Comparison of ENCODE assay signal across 28 cellular contexts in the genomic region with DNA sequence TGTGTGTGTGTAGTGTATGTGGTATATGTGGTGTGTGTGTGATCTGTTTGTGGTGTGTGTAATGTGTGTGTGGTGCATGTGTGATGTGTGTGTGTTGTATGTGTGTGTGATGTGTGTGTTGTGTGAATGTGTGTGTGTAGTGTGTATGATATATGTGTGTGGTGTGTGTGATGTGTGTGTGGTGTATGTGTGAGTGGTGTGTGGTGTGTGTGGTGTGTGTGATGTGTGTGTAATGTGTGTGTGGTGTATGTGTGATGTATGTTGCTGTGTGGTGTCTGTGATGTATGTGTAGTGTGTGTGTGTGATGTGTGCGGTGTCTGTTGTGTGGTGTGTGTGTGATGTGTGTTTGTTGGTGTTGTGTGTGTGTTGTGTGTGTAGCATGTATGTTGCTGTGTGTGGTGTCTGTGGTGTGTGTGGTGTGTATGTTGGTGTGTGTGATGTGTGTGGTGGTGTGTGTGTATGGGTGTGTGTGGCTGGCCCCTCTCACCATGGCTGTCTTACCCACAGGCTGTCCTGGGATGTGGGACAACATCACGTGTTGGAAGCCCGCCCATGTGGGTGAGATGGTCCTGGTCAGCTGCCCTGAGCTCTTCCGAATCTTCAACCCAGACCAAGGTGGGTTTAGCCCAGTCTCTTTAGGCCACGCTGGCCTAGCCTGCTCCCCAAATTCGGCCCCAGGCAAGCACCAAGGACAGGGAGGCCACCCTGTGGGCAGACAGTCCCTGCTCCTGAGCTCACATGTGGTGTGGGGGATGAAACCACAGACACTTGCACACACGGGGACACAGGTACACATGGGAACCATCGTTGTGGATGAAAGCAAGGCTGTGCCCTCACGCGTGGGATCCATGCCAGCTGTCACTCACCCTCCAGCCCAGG. TPM values are rescaled to one million over a fixed set of nuclear protein-coding genes. Genes with fewer than 3 reads are reported as not detected.
"Had no signal": no experiment of that assay in that cellular context is flagged by ENCODE, and none has a peak within 500 bp of the region (broad histone marks: within the 10 kb centered on the region; RNA-seq: fewer than 3 reads in every experiment).

No MANE protein-coding gene starts in this region.

- H3K27me3 ChIP-seq: body of pancreas, colonic mucosa, vagina had no signal

- H3K4me1 ChIP-seq: body of pancreas, colonic mucosa, foreskin keratinocyte, psoas muscle, tibial artery had no signal

- H3K4me3 Mint-ChIP-seq: activated naive CD8-positive, alpha-beta T cell treated with anti-CD3 and anti-CD28 coated beads for 36 hours; activated T-helper 1 cell treated with anti-CD3 and anti-CD28 coated beads, Interleukin-12 subunit alpha, Interleukin-12 subunit beta, Interleukin-2, Interleukin-4 antibody, amounts not matched to agents 30 ng/mL and 10 ng/mL and 1 ng/mL, durations not matched to agents 14 hours and 24 hours and 36 hours; endodermal cell; memory B cell; naive B cell; neural crest cell had no signal

- H3K9me3 ChIP-seq: body of pancreas, colonic mucosa, left lung, mucosa of descending colon, psoas muscle, tibial artery, vagina had no signal

- ATAC-seq: body of pancreas; foreskin keratinocyte; left lung; mucosa of descending colon; psoas muscle; right cardiac atrium; stimulated activated naive CD8-positive, alpha-beta T cell treated with anti-CD3 and anti-CD28 coated beads, Interleukin-15, Interleukin-2, amounts not matched to agents 100 U/mL and 50 U/mL, for 24 hours had no signal

- H3K9me3 Mint-ChIP-seq: activated naive CD8-positive, alpha-beta T cell treated with anti-CD3 and anti-CD28 coated beads for 36 hours; activated T-helper 1 cell treated with anti-CD3 and anti-CD28 coated beads, Interleukin-12 subunit alpha, Interleukin-12 subunit beta, Interleukin-2, Interleukin-4 antibody, amounts not matched to agents 30 ng/mL and 10 ng/mL and 1 ng/mL, durations not matched to agents 14 hours and 24 hours and 36 hours; endodermal cell; memory B cell; neural crest cell had no signal

- H3K27ac ChIP-seq: body of pancreas, colonic mucosa, foreskin keratinocyte, left lung, psoas muscle, skin epidermis, tibial artery, vagina, WERI-Rb-1 had no signal

- H3K4me1 Mint-ChIP-seq: activated naive CD8-positive, alpha-beta T cell treated with anti-CD3 and anti-CD28 coated beads for 36 hours; memory B cell; naive B cell had no signal

- H3K36me3 ChIP-seq: colonic mucosa, left lung, tibial artery, vagina, WERI-Rb-1 had no signal

- H3K4me3 ChIP-seq: body of pancreas, colonic mucosa, left lung, mucosa of descending colon, psoas muscle, skin epidermis, tibial artery, vagina had no signal

- H3K27ac Mint-ChIP-seq: activated naive CD8-positive, alpha-beta T cell treated with anti-CD3 and anti-CD28 coated beads for 36 hours; activated T-helper 1 cell treated with anti-CD3 and anti-CD28 coated beads, Interleukin-12 subunit alpha, Interleukin-12 subunit beta, Interleukin-2, Interleukin-4 antibody, amounts not matched to agents 30 ng/mL and 10 ng/mL and 1 ng/mL, durations not matched to agents 14 hours and 24 hours and 36 hours; endodermal cell; memory B cell had no signal

- H3K36me3 Mint-ChIP-seq: activated naive CD8-positive, alpha-beta T cell treated with anti-CD3 and anti-CD28 coated beads for 36 hours; memory B cell; naive B cell had no signal

- DNase-seq: activated CD4-positive, alpha-beta T cell treated with anti-CD3 and anti-CD28 coated beads, Interleukin-2, amount 50 U/mL, for 4 hours; activated naive CD4-positive, alpha-beta T cell; activated naive CD8-positive, alpha-beta T cell treated with anti-CD3 and anti-CD28 coated beads for 36 hours; activated T-cell treated with anti-CD3 and anti-CD28 coated beads for 4 hours; amniotic stem cell; body of pancreas; caudate nucleus; colonic mucosa; endodermal cell; foreskin keratinocyte; left lung; mucosa of descending colon; naive B cell; stimulated activated naive CD8-positive, alpha-beta T cell treated with anti-CD3 and anti-CD28 coated beads, Interleukin-15, Interleukin-2, amounts not matched to agents 100 U/mL and 50 U/mL, for 24 hours; T-helper 2 cell; WERI-Rb-1 had no signal

RNA-seq across cellular contexts. Expression of a gene that starts 25.6 kb away (rescaled TPM):
- total RNA-seq: activated naive CD8-positive, alpha-beta T cell treated with anti-CD3 and anti-CD28 coated beads for 36 hours; activated T-helper 1 cell treated with anti-CD3 and anti-CD28 coated beads, Interleukin-12 subunit alpha, Interleukin-12 subunit beta, Interleukin-2, Interleukin-4 antibody, amounts not matched to agents 30 ng/mL and 10 ng/mL and 1 ng/mL, durations not matched to agents 14 hours and 24 hours and 36 hours; epithelial cell of proximal tubule; fibroblast of lung; foreskin keratinocyte; kidney epithelial cell; osteoblast had no signal
- polyA plus RNA-seq: fibroblast of lung, foreskin keratinocyte had no signal
